9 cellular contexts compared by ENCODE assay signal in genomic region chr4:2745516-2745915, GRCh38. TPM values are rescaled to one million over a fixed set of nuclear protein-coding genes. Genes with fewer than 3 reads are reported as not detected.
DNase-seq lines count a peak whose midpoint lies in the region; ATAC-seq and TF ChIP-seq lines count a peak whose summit lies in the region.
"Had no signal": no experiment of that assay in that cellular context is flagged by ENCODE, and none has a peak within 500 bp of the region (broad histone marks: within the 10 kb centered on the region; RNA-seq: fewer than 3 reads in every experiment).

No MANE protein-coding gene starts in this region.

- H3K27me3 Mint-ChIP-seq in CD14-positive monocyte (ENCODE audit: low read depth in 3 of 3) (no peaks in the 10 kb centered on the region), naive B cell (no peaks in the 10 kb centered on the region)

- TF ChIP-seq POLR2A in adrenal gland (IDR thresholded peaks at IDR 0.05), result no peak

- DNase-seq in CD14-positive monocyte (ENCODE audit: low spot score), result no peak
- DNase-seq in adrenal gland, result no peak
- no peak for DNase-seq in naive B cell
- DNase-seq in NCI-H526 (lab: John Stamatoyannopoulos, UW), result no peak
- no peak for DNase-seq in stimulated activated CD4-positive, alpha-beta T cell treated with anti-CD3 and anti-CD28 coated beads, Interleukin-12 subunit alpha, Interleukin-12 subunit beta, amount 100 ng/mL, for 4 hours
- DNase-seq in caudate nucleus (lab: John Stamatoyannopoulos, UW), result no peak

- H3K4me3 Mint-ChIP-seq in CD14-positive monocyte, result no peak overlapping the region
- peak overlapping the region in 2 of 8 donors; percentile 20 to 60 for H3K4me3 Mint-ChIP-seq in naive B cell

- no peak overlapping the region for H3K9ac ChIP-seq in HUES48 (ENCODE audit: low read depth, low read length)

- H3K36me3 Mint-ChIP-seq in CD14-positive monocyte (peaks cover 71 to 88% of the 10 kb centered on the region in 2 donors), naive B cell (peaks cover 5 to 8% of the 10 kb centered on the region in 2 donors)

- H3K27ac ChIP-seq in HUES48 (ENCODE audit: low read depth, low read length) (peak overlapping the region; percentile 6), adrenal gland (peak overlapping the region in 3 of 5 donors; percentile 32 to 87 (median 84)), caudate nucleus (ENCODE audit: low read depth, low read length) (no peak overlapping the region)

- H3K27me3 ChIP-seq in HUES48 (ENCODE audit: control insufficient read depth, insufficient read depth, low read length) (no peaks in the 10 kb centered on the region), adrenal gland (no peaks in the 10 kb centered on the region)
- H3K27me3 ChIP-seq: right lobe of liver had no signal

- no peak for TF ChIP-seq CTCF in CD14-positive monocyte (IDR thresholded peaks at IDR 0.05)
- no peak for TF ChIP-seq CTCF in adrenal gland (IDR thresholded peaks at IDR 0.05)

- intact Hi-C loops in CD14-positive monocyte (cut with micrococcal nuclease), result no loop called here
- intact Hi-C loops in adrenal gland (cut with DNase I), result no loop called here

- H3K4me1 ChIP-seq in HUES48 (ENCODE audit: control insufficient read depth, insufficient read depth, low read length) (no peaks in the 10 kb centered on the region), adrenal gland (replicated peaks in 1 of 2) (peaks cover 12 to 16% of the 10 kb centered on the region in 2 donors)
- H3K4me1 ChIP-seq: right lobe of liver had no signal

- H3K9me3 Mint-ChIP-seq in CD14-positive monocyte (no peaks in the 10 kb centered on the region), naive B cell (no peaks in the 10 kb centered on the region)

- peak overlapping the region; percentile 78 to 94 (median 91) for H3K27ac Mint-ChIP-seq in CD14-positive monocyte
- peak overlapping the region; percentile 90 to 98 (median 96) for H3K27ac Mint-ChIP-seq in naive B cell

- H3K9me3 ChIP-seq in HUES48 (ENCODE audit: control insufficient read depth, insufficient read depth, low read length), result no peaks in the 10 kb centered on the region
- no peaks in the 10 kb centered on the region for H3K9me3 ChIP-seq in adrenal gland (replicated peaks in 1 of 3)
- H3K9me3 ChIP-seq: right lobe of liver had no signal

- 90 to 98% (median 94%) methylated on average over 5 of the region's 5 CpGs for WGBS in adrenal gland, 4 donors

- no peak for ATAC-seq in naive B cell (ENCODE audit: low read depth in 2 of 2)
- ATAC-seq in HG03378 (IDR thresholded peaks at IDR 0.05; ENCODE audit: unreplicated experiment), result no peak

- H3K36me3 ChIP-seq in HUES48 (ENCODE audit: control insufficient read depth, insufficient read depth, low read length) (peaks cover 60% of the 10 kb centered on the region), adrenal gland (replicated peaks in 1 of 2) (peaks cover 0 to 48% of the 10 kb centered on the region in 2 donors)

- H3K4me3 ChIP-seq in HUES48 (ENCODE audit: low read depth, low read length), result no peak overlapping the region
- no peak overlapping the region for H3K4me3 ChIP-seq in adrenal gland
- H3K4me3 ChIP-seq: right lobe of liver had no signal

- H3K4me1 Mint-ChIP-seq in CD14-positive monocyte (peaks cover 9% of the 10 kb centered on the region), naive B cell (peaks cover 22 to 42% (median 25%) of the 10 kb centered on the region in 3 donors)

RNA-seq across cellular contexts. Expression of gene TNIP2, which starts 10.6 kb away (rescaled TPM):
- polyA plus RNA-seq in CD14-positive monocyte (10 to 100 TPM; 27.6 to 28.2 TPM), adrenal gland (10 to 100 TPM in 2 of 3 donors, 1 to 10 TPM in 1; 7.8 to 41.8 (median 38.3) TPM), naive B cell (ENCODE audit: low read depth in 6 of 6) (10 to 100 TPM; 25.4 to 36.2 (median 35.3) TPM)
- 10 to 100 TPM; 19.2 to 57.7 (median 35.7) TPM for total RNA-seq in adrenal gland

RNA-seq across cellular contexts. Expression of gene SH3BP2, which starts 47.4 kb away (rescaled TPM):
- polyA plus RNA-seq in CD14-positive monocyte (10 to 100 TPM; 19.1 to 26.9 TPM), adrenal gland (100 to 1,000 TPM in 1 of 3 donors, 10 to 100 TPM in 1, 1 to 10 TPM in 1; 7.7 to 160 (median 35.2) TPM), naive B cell (ENCODE audit: low read depth in 6 of 6) (10 to 100 TPM; 14.3 to 91.1 (median 28.7) TPM)
- 10 to 100 TPM; 10.8 to 81.2 (median 40.3) TPM for total RNA-seq in adrenal gland
